In genomic region chr2:17036343-17036742, GRCh38 we compare ENCODE assay signal across 19 cellular contexts.
A peak's percentile ranks its signal among the peaks of the same experiment; 100 is the strongest.
DNase-seq lines count a peak whose midpoint lies in the region; ATAC-seq, FAIRE-seq and TF ChIP-seq lines count a peak whose summit lies in the region.
"Had no signal": no experiment of that assay in that cellular context is flagged by ENCODE, and none has a peak within 500 bp of the region (broad histone marks: within the 10 kb centered on the region; RNA-seq: fewer than 3 reads in every experiment).

No MANE protein-coding gene starts in this region.

- H3K4me3 Mint-ChIP-seq in MCF 10A (ENCODE audit: unreplicated experiment): no peak overlapping the region
- H3K4me3 Mint-ChIP-seq: B cell; CD8-positive, alpha-beta T cell; GM23338; IgD-negative memory B cell had no signal

- H3K27ac ChIP-seq in mammary epithelial cell (ENCODE audit: insufficient read depth, low read depth, low read length): no peak overlapping the region
- H3K27ac ChIP-seq: BLaER1 treated with 17β-estradiol and CSF1 and Interleukin-3, amounts not matched to agents 10 nM and 100 nM had no signal

- no peaks in the 10 kb centered on the region for H4K20me1 ChIP-seq in mammary epithelial cell (ENCODE audit: insufficient read depth, low read length)
- H4K20me1 ChIP-seq: BLaER1 treated with 17β-estradiol and CSF1 and Interleukin-3, amounts not matched to agents 10 nM and 100 nM had no signal

- no peak for FAIRE-seq in bronchial epithelial cell (lab: Jason Lieb, UNC)
- FAIRE-seq: G401.6, GM12892, GM18507, H54, HTR-8/SVneo had no signal

- intact Hi-C loops in mammary epithelial cell (cut with micrococcal nuclease): no loop called here
- intact Hi-C loops in MCF 10A (cut with micrococcal nuclease): no loop called here

- no peaks in the 10 kb centered on the region for H3K9me3 ChIP-seq in mammary epithelial cell (replicated peaks; ENCODE audit: insufficient read depth, low read length)
- H3K9me3 ChIP-seq: BLaER1 treated with 17β-estradiol and CSF1 and Interleukin-3, amounts not matched to agents 10 nM and 100 nM had no signal

- peak; percentile 8 for DNase-seq in mammary epithelial cell
- DNase-seq in MCF 10A (ENCODE audit: unreplicated experiment): no peak
- peak; percentile 83 for DNase-seq in bronchial epithelial cell (ENCODE audit: low read depth)
- peak; percentile 9 for DNase-seq in inferior parietal cortex (ENCODE audit: extremely low spot score)
- DNase-seq in GF-D8 (lab: John Stamatoyannopoulos, UW): no peak
- no peak for DNase-seq in SK-N-DZ (ENCODE audit: low spot score)
- DNase-seq: Calu3; CD8-positive, alpha-beta T cell; HCEC 1CT had no signal

- no peak overlapping the region for H3K9ac ChIP-seq in mammary epithelial cell (ENCODE audit: insufficient read depth, low read length)
- H3K9ac ChIP-seq: BLaER1 treated with 17β-estradiol and CSF1 and Interleukin-3, amounts not matched to agents 10 nM and 100 nM had no signal

- H3K4me3 ChIP-seq in mammary epithelial cell (replicated peaks in 1 of 3; ENCODE audit: insufficient read depth in 1 of 3, low read depth in 2 of 3, low read length in 3 of 3) (no peak overlapping the region), bronchial epithelial cell (ENCODE audit: low read depth, low read length) (no peak overlapping the region)
- H3K4me3 ChIP-seq: BLaER1 treated with 17β-estradiol and CSF1 and Interleukin-3, amounts not matched to agents 10 nM and 100 nM; GM23338 had no signal

- no peak overlapping the region for H2AFZ ChIP-seq in mammary epithelial cell (ENCODE audit: low read depth, low read length)

- in situ Hi-C loops in mammary epithelial cell (cut with MboI; ENCODE audit: low sequenced_read_pairs in 2 of 2): no loop called here

- H3K36me3 ChIP-seq in mammary epithelial cell (ENCODE audit: insufficient read depth, low read length): no peaks in the 10 kb centered on the region
- H3K36me3 ChIP-seq in bronchial epithelial cell (ENCODE audit: control insufficient read depth, insufficient read depth, low read length): no peaks in the 10 kb centered on the region
- H3K36me3 ChIP-seq: BLaER1 treated with 17β-estradiol and CSF1 and Interleukin-3, amounts not matched to agents 10 nM and 100 nM had no signal

- H3K27me3 ChIP-seq in mammary epithelial cell (ENCODE audit: insufficient read depth, low read length): no peaks in the 10 kb centered on the region
- H3K27me3 ChIP-seq in bronchial epithelial cell (ENCODE audit: control insufficient read depth, insufficient read depth, low read length): no peaks in the 10 kb centered on the region
- H3K27me3 ChIP-seq: BLaER1 treated with 17β-estradiol and CSF1 and Interleukin-3, amounts not matched to agents 10 nM and 100 nM had no signal

- no peaks in the 10 kb centered on the region for H3K4me1 Mint-ChIP-seq in MCF 10A (ENCODE audit: insufficient read depth, unreplicated experiment)
- H3K4me1 Mint-ChIP-seq: B cell, GM23338, IgD-negative memory B cell had no signal

- POLR2A ChIA-PET in MCF 10A (lab: Yijun Ruan, JAX): interaction anchor here (1.5 kb wide), 1 partner anchor 13 kb away, joined by 6 read pairs; no protein-coding TSS in a partner anchor

- H3K79me2 ChIP-seq in mammary epithelial cell (ENCODE audit: insufficient read depth, low read length): no peaks in the 10 kb centered on the region

- H3K9me3 Mint-ChIP-seq in MCF 10A (ENCODE audit: unreplicated experiment): peaks cover 37% of the 10 kb centered on the region

- dilution Hi-C loops in mammary epithelial cell (cut with HindIII; ENCODE audit: low sequenced_read_pairs): no loop called here

- CTCF ChIA-PET in mammary epithelial cell (lab: Charles Lee; ENCODE audit: low non-redundant PET) (no interaction called here), MCF 10A (lab: Yijun Ruan, JAX) (no interaction called here)

- no TSS peak for BruUV-seq in mammary epithelial cell (replicated peaks; lab: Mats Ljungman, UMichigan)
- BruUV-seq in MCF 10A (replicated peaks; lab: Mats Ljungman, UMichigan): no TSS peak

- no peak overlapping the region for H3K4me2 ChIP-seq in mammary epithelial cell (ENCODE audit: insufficient read depth, low read depth, low read length)
- H3K4me2 ChIP-seq: BLaER1 treated with 17β-estradiol and CSF1 and Interleukin-3, amounts not matched to agents 10 nM and 100 nM; GM23338 had no signal

- no peaks in the 10 kb centered on the region for H3K36me3 Mint-ChIP-seq in MCF 10A (ENCODE audit: insufficient read depth, unreplicated experiment)
- H3K36me3 Mint-ChIP-seq: CD8-positive, alpha-beta T cell; IgD-negative memory B cell had no signal

- TF ChIP-seq CTCF in mammary epithelial cell (conservative IDR thresholded peaks at IDR 0.05 in 1 of 2, IDR thresholded peaks at IDR 0.05 in 1 of 2; ENCODE audit: extremely low read depth in 1 of 2, insufficient read depth in 1 of 2, low read depth in 1 of 2, low read length in 2 of 2) (no peak), MCF 10A (IDR thresholded peaks at IDR 0.05; ENCODE audit: unreplicated experiment) (no peak), bronchial epithelial cell (IDR thresholded peaks at IDR 0.05; ENCODE audit: insufficient read depth, low read length, severe bottlenecking) (no peak)

- no peaks in the 10 kb centered on the region for H3K27me3 Mint-ChIP-seq in MCF 10A (ENCODE audit: insufficient read depth, unreplicated experiment)

- WGBS in mammary epithelial cell (ENCODE audit: low coverage, missing lambda C conversion rate): 43% methylated on average over 5 of the region's 5 CpGs

- no peaks in the 10 kb centered on the region for H3K4me1 ChIP-seq in mammary epithelial cell (ENCODE audit: insufficient read depth, low read length)
- H3K4me1 ChIP-seq: BLaER1 treated with 17β-estradiol and CSF1 and Interleukin-3, amounts not matched to agents 10 nM and 100 nM had no signal

- H3K27ac Mint-ChIP-seq in MCF 10A (ENCODE audit: low read depth, unreplicated experiment): no peak overlapping the region
- H3K27ac Mint-ChIP-seq: B cell; CD8-positive, alpha-beta T cell; GM23338; IgD-negative memory B cell had no signal

- ATAC-seq in SK-N-SH treated with all-trans-retinoic acid at 6 μM for 48 hours: no peak
- ATAC-seq: CD8-positive, alpha-beta T cell; GM23338 had no signal

TF ChIP-seq in SK-N-SH treated with all-trans-retinoic acid at 6 μM for 48 hours, 23 proteins besides CTCF, POLR2A, EP300 and RAD21 (continues in another document):
- TF ChIP-seq ESRRG (CRISPR knock-in tag; IDR thresholded peaks at IDR 0.05) (no peak), CSDC2 (CRISPR knock-in tag; IDR thresholded peaks at IDR 0.05) (no peak), GLIS3 (CRISPR knock-in tag; IDR thresholded peaks at IDR 0.05) (no peak), CREB5 (CRISPR knock-in tag; IDR thresholded peaks at IDR 0.05; ENCODE audit: low read depth) (no peak), PPARA (CRISPR knock-in tag; IDR thresholded peaks at IDR 0.05; ENCODE audit: borderline replicate concordance) (no peak), SNAI2 (CRISPR knock-in tag; IDR thresholded peaks at IDR 0.05) (no peak), PATZ1 (CRISPR knock-in tag; IDR thresholded peaks at IDR 0.05; ENCODE audit: borderline replicate concordance) (no peak), RARB (CRISPR knock-in tag; IDR thresholded peaks at IDR 0.05) (no peak), TOX (CRISPR knock-in tag; IDR thresholded peaks at IDR 0.05; ENCODE audit: borderline replicate concordance) (no peak), ISL1 (CRISPR knock-in tag; IDR thresholded peaks at IDR 0.05) (no peak), ZNF565 (CRISPR knock-in tag; conservative IDR thresholded peaks at IDR 0.05; ENCODE audit: low read depth) (no peak), ZC3H10 (CRISPR knock-in tag; IDR thresholded peaks at IDR 0.05) (no peak), ZFP30 (CRISPR knock-in tag; IDR thresholded peaks at IDR 0.05) (no peak), ZFP3 (CRISPR knock-in tag; IDR thresholded peaks at IDR 0.05) (no peak), CSRNP3 (CRISPR knock-in tag; IDR thresholded peaks at IDR 0.05) (no peak), ARNTL (CRISPR knock-in tag; IDR thresholded peaks at IDR 0.05; ENCODE audit: borderline replicate concordance, low read depth) (no peak)

Comparison
In these comparisons a context has a peak if more than half of its experiments do, and no peak if none do; other contexts are left out.
1. DNase-seq: peak in mammary epithelial cell (single experiment), bronchial epithelial cell (single experiment) and inferior parietal cortex (single experiment); none in MCF 10A (single experiment), GF-D8 (single experiment) and SK-N-DZ (single experiment).